Comparison of ENCODE assay signal across 18 cellular contexts in genomic region chr18:14093526-14093925, GRCh38. TPM values are rescaled to one million over a fixed set of nuclear protein-coding genes. Genes with fewer than 3 reads are reported as not detected.
DNase-seq lines count a peak whose midpoint lies in the region; ATAC-seq, FAIRE-seq and TF ChIP-seq lines count a peak whose summit lies in the region.
"Had no signal": no experiment of that assay in that cellular context is flagged by ENCODE, and none has a peak within 500 bp of the region (broad histone marks: within the 10 kb centered on the region; RNA-seq: fewer than 3 reads in every experiment).

No MANE protein-coding gene starts in this region.

- no peak overlapping the region for H3K4me3 ChIP-seq in Caco-2 (ENCODE audit: low read depth, low read length)
- no peak overlapping the region for H3K4me3 ChIP-seq in OCI-LY3 (ENCODE audit: low read length)
- H3K4me3 ChIP-seq in pancreas = no peak overlapping the region

- H3K27me3 Mint-ChIP-seq in Caco-2 (ENCODE audit: insufficient read depth, unreplicated experiment) = no peaks in the 10 kb centered on the region
- H3K27me3 Mint-ChIP-seq: CD4-positive, alpha-beta memory T cell had no signal

- peak overlapping the region; percentile 73 for H3K27ac Mint-ChIP-seq in Caco-2 (ENCODE audit: unreplicated experiment)
- H3K27ac Mint-ChIP-seq: CD4-positive, alpha-beta memory T cell; T-helper 2 cell treated with Interferon-gamma antibody and Interleukin-4, amounts not matched to agents 5 μg/mL and 100 μg/mL, for 36 hours had no signal

- no TSS peak for BruUV-seq in Caco-2 (replicated peaks; lab: Mats Ljungman, UMichigan)

- WGBS in pancreas, 2 donors = 34 to 53% methylated on average over 1 of the region's 1 CpG

- no peaks in the 10 kb centered on the region for H3K9me3 ChIP-seq in Caco-2
- no peaks in the 10 kb centered on the region for H3K9me3 ChIP-seq in OCI-LY3 (ENCODE audit: insufficient read depth, low read length)
- no peaks in the 10 kb centered on the region for H3K9me3 ChIP-seq in pancreas
- H3K9me3 ChIP-seq: BE2C had no signal

- no peak overlapping the region for H2AFZ ChIP-seq in OCI-LY3 (ENCODE audit: low read depth, low read length)

- TF ChIP-seq CTCF in Caco-2 (IDR thresholded peaks at IDR 0.05; ENCODE audit: insufficient read depth in 1 of 2, low read depth in 1 of 2, low read length in 1 of 2, severe bottlenecking in 1 of 2, unreplicated experiment in 1 of 2) (no peak), OCI-LY3 (IDR thresholded peaks at IDR 0.05; ENCODE audit: low read depth, low read length) (no peak), pancreas (IDR thresholded peaks at IDR 0.05) (no peak)

- no peak for FAIRE-seq in frontal cortex (lab: Jason Lieb, UNC)
- no peak for FAIRE-seq in pancreas (lab: Jason Lieb, UNC)
- FAIRE-seq: D721Med had no signal

- H3K27ac ChIP-seq in OCI-LY3 (ENCODE audit: low read length) (no peak overlapping the region), pancreas (no peak overlapping the region)

- no peaks in the 10 kb centered on the region for H3K79me2 ChIP-seq in OCI-LY3 (ENCODE audit: low read length)

- H3K36me3 ChIP-seq in Caco-2 (ENCODE audit: control insufficient read depth, insufficient read depth, low read length) (no peaks in the 10 kb centered on the region), OCI-LY3 (replicated peaks; ENCODE audit: low read depth, low read length) (peaks cover 21% of the 10 kb centered on the region), pancreas (no peaks in the 10 kb centered on the region)
- H3K36me3 ChIP-seq: BE2C had no signal

- DNase-seq in Caco-2 (no peak), frontal cortex (ENCODE audit: low spot score in 2 of 2) (no peak), pancreas (no peak)
- DNase-seq in activated CD4-positive, alpha-beta T cell treated with anti-CD3 and anti-CD28 coated beads, Interleukin-2, amount 50 U/mL, for 48 hours = no peak
- DNase-seq: 8988T; BE2C; CD4-positive, alpha-beta memory T cell; DMS79; GOT3; NCI-H1092; NCI-H2081 treated with DMSO at 0.1 percent for 48 hours; NCI-H526 treated with DMSO at 0.1 percent for 48 hours had no signal

- H3K36me3 Mint-ChIP-seq in Caco-2 (ENCODE audit: insufficient read depth, unreplicated experiment) = peaks cover 12% of the 10 kb centered on the region

- peak overlapping the region; percentile 10 for H3K4me2 ChIP-seq in OCI-LY3 (ENCODE audit: low read length)

- H3K27me3 ChIP-seq in Caco-2 (replicated peaks; ENCODE audit: control insufficient read depth, insufficient read depth, low read length) (no peaks in the 10 kb centered on the region), OCI-LY3 (ENCODE audit: low read depth, low read length) (no peaks in the 10 kb centered on the region), pancreas (peaks cover 0 to 4% (median 0%) of the 10 kb centered on the region in 4 donors)
- H3K27me3 ChIP-seq: BE2C had no signal

- intact Hi-C loops in Caco-2 (cut with micrococcal nuclease; ENCODE audit: unreplicated experiment) = no loop called here
- intact Hi-C loops in pancreas (cut with DNase I) = no loop called here

- H3K4me3 Mint-ChIP-seq in Caco-2 (ENCODE audit: unreplicated experiment) = peak overlapping the region; percentile 34
- H3K4me3 Mint-ChIP-seq: CD4-positive, alpha-beta memory T cell; T-helper 2 cell treated with Interferon-gamma antibody and Interleukin-4, amounts not matched to agents 5 μg/mL and 100 μg/mL, for 36 hours had no signal

- peak; percentile 58 for ATAC-seq in GM19025 (IDR thresholded peaks at IDR 0.05; ENCODE audit: low read depth, unreplicated experiment)
- peak; percentile 39 for ATAC-seq in HG02885 (IDR thresholded peaks at IDR 0.05; ENCODE audit: poor library complexity, unreplicated experiment)
- no peak for ATAC-seq in pancreas
- no peak for ATAC-seq in HG02759 (IDR thresholded peaks at IDR 0.05; ENCODE audit: unreplicated experiment)

- H3K4me1 ChIP-seq in Caco-2 (peaks cover 20% of the 10 kb centered on the region), OCI-LY3 (ENCODE audit: low read length) (peaks cover 20% of the 10 kb centered on the region), pancreas (no peaks in the 10 kb centered on the region)
- H3K4me1 ChIP-seq: BE2C had no signal

- POLR2A ChIA-PET in Caco-2 (lab: Charles Lee) = no interaction called here

- no peaks in the 10 kb centered on the region for H4K20me1 ChIP-seq in OCI-LY3 (ENCODE audit: insufficient read depth, low read length)

- H3K9me3 Mint-ChIP-seq in Caco-2 (ENCODE audit: unreplicated experiment) = peaks cover 17% of the 10 kb centered on the region

- H3K9ac ChIP-seq in OCI-LY3 (ENCODE audit: low read length) = no peak overlapping the region

- H3K4me1 Mint-ChIP-seq in Caco-2 (ENCODE audit: low read depth, unreplicated experiment) = peaks cover 31% of the 10 kb centered on the region
- H3K4me1 Mint-ChIP-seq: CD4-positive, alpha-beta memory T cell had no signal

- CTCF ChIA-PET in Caco-2 (lab: Charles Lee) = interaction anchor here (1.2 kb wide), 1 partner anchor 9 kb away, joined by 3 read pairs; no protein-coding TSS in a partner anchor

RNA-seq across cellular contexts. Expression of gene ZNF519, which starts 38.7 kb away (rescaled TPM):
- total RNA-seq in Caco-2 (2022) = 20.0 and 22.3 TPM in 2 replicates
- total RNA-seq in frontal cortex = 46.1 TPM
- 1 to 10 TPM in 5 of 6 donors, under 1 TPM in 1; 0.88 to 2.9 (median 1.8) TPM for total RNA-seq in pancreas
- 1 to 10 TPM; 1.1 to 1.2 TPM for polyA plus RNA-seq in pancreas

Comparison
In these comparisons a context has a peak if more than half of its experiments do, and no peak if none do; other contexts are left out.
1. ATAC-seq: peak in GM19025 (single experiment) and HG02885 (single experiment); none in pancreas (0 of 4) and HG02759 (single experiment).